1 cellular context compared by ENCODE assay signal in the genomic region with DNA sequence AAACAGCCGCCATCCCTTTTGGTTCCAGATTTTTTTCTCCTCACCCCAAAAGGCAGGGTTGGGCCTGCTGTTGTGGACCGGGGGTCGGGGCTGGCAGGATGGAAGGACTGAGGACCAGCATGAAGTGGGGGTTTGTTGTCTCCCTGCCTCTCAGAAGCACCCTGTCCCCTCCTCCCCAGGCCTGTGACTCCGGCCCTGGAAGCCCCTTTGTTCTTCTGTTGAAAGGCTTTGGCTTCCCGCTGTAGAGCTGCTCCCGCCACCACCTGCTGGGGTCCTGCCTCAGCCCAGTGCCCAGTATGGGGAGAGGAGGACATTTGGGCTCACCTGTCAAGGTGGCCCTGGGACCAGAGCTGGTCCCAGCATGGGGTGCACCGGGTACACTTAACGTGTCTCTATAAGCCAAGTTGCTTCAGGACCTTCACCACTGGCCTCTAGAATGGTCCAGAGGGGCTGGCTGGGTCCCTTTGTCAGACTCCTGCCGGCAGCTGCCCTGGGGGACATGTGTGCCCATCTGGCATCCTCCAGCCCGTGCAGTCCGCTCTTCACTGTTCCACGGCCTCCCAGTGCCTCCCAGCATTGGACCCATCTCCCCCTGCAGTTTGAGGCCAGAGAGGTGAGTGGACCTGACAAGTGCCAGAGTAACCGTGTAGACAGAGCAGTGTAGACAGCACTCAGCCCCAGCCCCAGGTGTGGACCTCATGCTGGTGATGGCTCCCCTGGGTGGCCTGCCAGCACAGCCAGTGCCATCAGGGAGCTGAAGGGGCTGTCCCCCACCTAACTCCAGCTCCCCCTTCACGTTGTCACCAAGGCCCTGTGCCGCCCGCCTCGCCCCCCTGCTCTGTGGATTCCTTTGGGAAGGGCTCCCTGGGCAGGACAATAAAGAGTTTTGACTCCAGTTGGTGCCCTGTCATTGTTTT.
TF ChIP-seq lines count a peak whose summit lies in the region.

No MANE protein-coding gene starts in this region.

TF ChIP-seq in endothelial cell of umbilical vein, 7 proteins besides CTCF, POLR2A, EP300 and RAD21:
- TF ChIP-seq POLR2AphosphoS5 (IDR thresholded peaks at IDR 0.05; ENCODE audit: insufficient read depth, low read depth, low read length): no peak
- no peak for TF ChIP-seq EZH2 (IDR thresholded peaks at IDR 0.05; ENCODE audit: borderline replicate concordance, low read depth, low read length, severe bottlenecking)
- no peak for TF ChIP-seq FOS (IDR thresholded peaks at IDR 0.05; ENCODE audit: borderline replicate concordance, insufficient read depth, low read length)
- TF ChIP-seq MYC (IDR thresholded peaks at IDR 0.05; ENCODE audit: low read depth, low read length): no peak
- TF ChIP-seq GATA2 (IDR thresholded peaks at IDR 0.05; ENCODE audit: insufficient read depth, insufficient read length, low read depth, low read length): no peak
- TF ChIP-seq JUN (IDR thresholded peaks at IDR 0.05; ENCODE audit: borderline replicate concordance, insufficient read depth, insufficient read length, low read depth): no peak
- TF ChIP-seq, protein P1, sequence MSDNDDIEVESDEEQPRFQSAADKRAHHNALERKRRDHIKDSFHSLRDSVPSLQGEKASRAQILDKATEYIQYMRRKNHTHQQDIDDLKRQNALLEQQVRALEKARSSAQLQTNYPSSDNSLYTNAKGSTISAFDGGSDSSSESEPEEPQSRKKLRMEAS (IDR thresholded peaks at IDR 0.05; ENCODE audit: insufficient read depth, insufficient read length): no peak
